In genomic region chr3:83523470-83524073, GRCh38 we compare ENCODE assay signal across 9 cellular contexts.
DNase-seq lines count a peak whose midpoint lies in the region; ATAC-seq and TF ChIP-seq lines count a peak whose summit lies in the region.
"Had no signal": no experiment of that assay in that cellular context is flagged by ENCODE, and none has a peak within 500 bp of the region (broad histone marks: within the 10 kb centered on the region; RNA-seq: fewer than 3 reads in every experiment).

No MANE protein-coding gene starts in this region.

- peak; percentile 82 for TF ChIP-seq CTCF in choroid plexus epithelial cell (conservative IDR thresholded peaks at IDR 0.05; ENCODE audit: low read depth, low read length)

- DNase-seq in D341Med (ENCODE audit: low spot score) (peak; percentile 62), NCI-H82 treated with DMSO at 0.1 percent for 48 hours (lab: John Stamatoyannopoulos, UW; ENCODE audit: unreplicated experiment) (peak; percentile 44), choroid plexus epithelial cell (ENCODE audit: low read depth) (peak; percentile 85), lung microvascular endothelial cell (ENCODE audit: low read depth in 2 of 2) (peak; percentile 54 to 72), AG08396 (ENCODE audit: low spot score) (no peak)
- no peak for DNase-seq in activated CD8-positive, alpha-beta memory T cell treated with anti-CD3 and anti-CD28 coated beads for 24 hours

- ATAC-seq in GM19455 (IDR thresholded peaks at IDR 0.05; ENCODE audit: unreplicated experiment) (peak; percentile 84), HG03520 (IDR thresholded peaks at IDR 0.05; ENCODE audit: unreplicated experiment) (peak; percentile 61)

- H3K4me3 ChIP-seq in choroid plexus epithelial cell (ENCODE audit: low read depth, low read length) = no peak overlapping the region
- H3K4me3 ChIP-seq: thoracic aorta had no signal

Comparison
In these comparisons a context has a peak if more than half of its experiments do, and no peak if none do; other contexts are left out.
1. DNase-seq: peak in D341Med (single experiment), NCI-H82 treated with DMSO at 0.1 percent for 48 hours (single experiment), choroid plexus epithelial cell (single experiment) and lung microvascular endothelial cell (2 of 2); none in AG08396 (single experiment) and activated CD8-positive, alpha-beta memory T cell treated with anti-CD3 and anti-CD28 coated beads for 24 hours (single experiment).